Comparison of ENCODE assay signal across 12 cellular contexts in the genomic region with DNA sequence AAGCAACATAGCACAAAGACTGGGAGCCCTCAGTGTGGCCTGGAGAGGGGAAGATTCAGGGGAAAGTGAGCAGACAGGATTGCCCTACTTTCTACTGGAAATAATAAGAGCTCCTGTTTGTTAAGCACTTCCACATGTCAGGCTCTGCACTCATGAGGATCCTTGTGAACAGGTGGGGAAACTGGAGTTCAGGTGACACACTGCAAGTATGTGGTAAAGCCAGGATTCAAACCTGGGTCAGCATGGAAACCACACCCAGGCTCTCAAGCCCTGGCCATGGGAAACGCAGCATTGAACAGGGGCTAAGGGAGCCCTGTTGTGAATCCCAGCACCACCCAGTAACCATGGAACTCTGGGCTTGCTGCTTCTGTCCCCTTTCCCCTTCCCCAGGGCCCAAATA. TPM values are rescaled to one million over a fixed set of nuclear protein-coding genes. Genes with fewer than 3 reads are reported as not detected.
DNase-seq lines count a peak whose midpoint lies in the region; ATAC-seq and TF ChIP-seq lines count a peak whose summit lies in the region.
"Had no signal": no experiment of that assay in that cellular context is flagged by ENCODE, and none has a peak within 500 bp of the region (broad histone marks: within the 10 kb centered on the region; RNA-seq: fewer than 3 reads in every experiment).

No MANE protein-coding gene starts in this region.

- WGBS in H9 (ENCODE audit: extremely low coverage, insufficient read length, low lambda C conversion rate), result no CpG with 5 or more reads among the region's 1 CpG
- WGBS in endodermal cell (ENCODE audit: insufficient coverage in 1 of 2, insufficient read length in 1 of 2), 2 experiments, result 86% methylated on average over 1 of the region's 1 CpG; no CpG with 5 or more reads in 1 of the 2 experiments

- H4K5ac ChIP-seq in H9 (ENCODE audit: insufficient read length, low read depth, low read length), result no peak overlapping the region

- no peak overlapping the region for H3K14ac ChIP-seq in H9 (ENCODE audit: insufficient read depth, low read length)

- peaks cover 66% of the 10 kb centered on the region for H3K36me3 ChIP-seq in endodermal cell (ENCODE audit: control insufficient read depth, insufficient read depth, low read length)
- H3K36me3 ChIP-seq: neural progenitor cell had no signal

- H3T11ph ChIP-seq in H9 (ENCODE audit: low read length), result no peak overlapping the region

- no peaks in the 10 kb centered on the region; the same call in 1 of the 2 replicates for H3K4me1 ChIP-seq in H9 (ENCODE audit: insufficient read depth, low read length)
- H3K4me1 ChIP-seq in endodermal cell (ENCODE audit: control insufficient read depth, insufficient read depth, low read length), result peaks cover 9% of the 10 kb centered on the region
- H3K4me1 ChIP-seq: neural progenitor cell had no signal

- H2BK15ac ChIP-seq in H9 (ENCODE audit: low read depth, low read length), result no peak overlapping the region

- H3K27me3 Mint-ChIP-seq in H9 (ENCODE audit: low read depth) (no peaks in the 10 kb centered on the region), endodermal cell (ENCODE audit: insufficient read depth) (no peaks in the 10 kb centered on the region), progenitor cell of endocrine pancreas (no peaks in the 10 kb centered on the region)
- H3K27me3 Mint-ChIP-seq: CD8-positive, alpha-beta memory T cell; stimulated activated naive CD8-positive, alpha-beta T cell treated with anti-CD3 and anti-CD28 coated beads, Interleukin-15, amount 100 ng/mL, for 72 hours had no signal

- no peaks in the 10 kb centered on the region for H4K20me1 ChIP-seq in H9 (ENCODE audit: control insufficient read depth, insufficient read depth, insufficient read length)

- ATAC-seq in GM21515 (IDR thresholded peaks at IDR 0.05; ENCODE audit: unreplicated experiment), result no peak

- H3K9me3 ChIP-seq in H9 (ENCODE audit: control insufficient read depth, low read depth, low read length) (no peaks in the 10 kb centered on the region), endodermal cell (ENCODE audit: control insufficient read depth, low read length) (no peaks in the 10 kb centered on the region)
- H3K9me3 ChIP-seq: sigmoid colon had no signal

- no peak overlapping the region for H3K4me3 ChIP-seq in endodermal cell (ENCODE audit: low read length)
- H3K4me3 ChIP-seq: neural progenitor cell, sigmoid colon had no signal

- H3K36me3 Mint-ChIP-seq in H9 (ENCODE audit: insufficient read depth in 1 of 3, low read depth in 3 of 3) (peaks cover 38 to 87% (median 49%) of the 10 kb centered on the region in 3 experiments), endodermal cell (ENCODE audit: low read depth) (peaks cover 71% of the 10 kb centered on the region), progenitor cell of endocrine pancreas (ENCODE audit: insufficient read depth) (peaks cover 30% of the 10 kb centered on the region)

- DNase-seq in NCI-H187 (lab: John Stamatoyannopoulos, UW) (peak; percentile 11 to 52), NCI-H187 treated with DMSO at 0.1 percent for 48 hours (lab: John Stamatoyannopoulos, UW) (no peak), H9 (no peak), endodermal cell (no peak), progenitor cell of endocrine pancreas (ENCODE audit: low spot score, unreplicated experiment) (no peak), NCI-H2029 (lab: John Stamatoyannopoulos, UW) (no peak), mesenteric fat pad (ENCODE audit: low spot score) (no peak)

- H2AK5ac ChIP-seq in H9 (ENCODE audit: insufficient read length, low read length), result no peak overlapping the region

- H3K4me1 Mint-ChIP-seq in H9, result peaks cover 22 to 36% of the 10 kb centered on the region in 2 experiments
- H3K4me1 Mint-ChIP-seq in endodermal cell, result peaks cover 24% of the 10 kb centered on the region
- H3K4me1 Mint-ChIP-seq in progenitor cell of endocrine pancreas (ENCODE audit: low read depth), result peaks cover 16% of the 10 kb centered on the region

- no peak overlapping the region for H3K4me2 ChIP-seq in H9 (ENCODE audit: insufficient read depth, insufficient read length, low read length)
- H3K4me2 ChIP-seq: neural progenitor cell had no signal

- H3K56ac ChIP-seq in H9 (ENCODE audit: insufficient read length, low read depth, low read length), result no peak overlapping the region

- no peaks in the 10 kb centered on the region for H3K27me3 ChIP-seq in H9 (ENCODE audit: insufficient read depth, low read length)
- H3K27me3 ChIP-seq in endodermal cell (ENCODE audit: control insufficient read depth, insufficient read depth, low read length, poor library complexity, severe bottlenecking), result no peaks in the 10 kb centered on the region
- H3K27me3 ChIP-seq: neural progenitor cell, sigmoid colon had no signal

- no peak overlapping the region for H3K18ac ChIP-seq in H9 (ENCODE audit: insufficient read length, low read depth, low read length)

- H3K9me3 Mint-ChIP-seq in H9, result no peaks in the 10 kb centered on the region
- no peaks in the 10 kb centered on the region for H3K9me3 Mint-ChIP-seq in endodermal cell
- no peaks in the 10 kb centered on the region for H3K9me3 Mint-ChIP-seq in progenitor cell of endocrine pancreas (ENCODE audit: low read depth)
- H3K9me3 Mint-ChIP-seq: CD8-positive, alpha-beta memory T cell; neural progenitor cell; stimulated activated naive CD8-positive, alpha-beta T cell treated with anti-CD3 and anti-CD28 coated beads, Interleukin-15, amount 100 ng/mL, for 72 hours had no signal

- H3K79me1 ChIP-seq in H9 (ENCODE audit: insufficient read depth, low read depth, low read length, poor library complexity, severe bottlenecking), result no peaks in the 10 kb centered on the region

- H3K4ac ChIP-seq in H9 (ENCODE audit: low read depth, low read length), result no peak overlapping the region

- H2BK12ac ChIP-seq in H9 (ENCODE audit: insufficient read length, low read depth, low read length), result no peak overlapping the region

- no peak overlapping the region for H3K9ac ChIP-seq in H9 (ENCODE audit: extremely low read depth, insufficient read length, low read length)
- no peak overlapping the region for H3K9ac ChIP-seq in endodermal cell (ENCODE audit: extremely low read depth, low read length, poor library complexity, severe bottlenecking)
- H3K9ac ChIP-seq: neural progenitor cell had no signal

- H3K27ac ChIP-seq in H9 (ENCODE audit: insufficient read length, low read depth, low read length) (no peak overlapping the region), endodermal cell (ENCODE audit: low read depth, low read length) (no peak overlapping the region)
- H3K27ac ChIP-seq: neural progenitor cell had no signal

- no peak overlapping the region for H2AFZ ChIP-seq in H9 (ENCODE audit: low read length)
- H2AFZ ChIP-seq: neural progenitor cell had no signal

- H2BK120ac ChIP-seq in H9 (ENCODE audit: low read depth, low read length, poor library complexity, severe bottlenecking), result no peak overlapping the region

- H3K27ac Mint-ChIP-seq in H9 (peak overlapping the region in 2 of 3 experiments; percentile 82 to 89; a peak in 3 of 7 replicates), endodermal cell (peak overlapping the region; percentile 95), progenitor cell of endocrine pancreas (peak overlapping the region; percentile 78)
- H3K27ac Mint-ChIP-seq: neural progenitor cell had no signal

- TF ChIP-seq CTCF in H9 (conservative IDR thresholded peaks at IDR 0.05) (no peak), endodermal cell (conservative IDR thresholded peaks at IDR 0.05) (no peak), progenitor cell of endocrine pancreas (IDR thresholded peaks at IDR 0.05; ENCODE audit: unreplicated experiment) (no peak)

- H2BK5ac ChIP-seq in H9 (ENCODE audit: insufficient read length, low read length), result no peak overlapping the region

- H3K4me3 Mint-ChIP-seq in H9 (no peak overlapping the region), endodermal cell (no peak overlapping the region), progenitor cell of endocrine pancreas (ENCODE audit: low read depth) (no peak overlapping the region)
- H3K4me3 Mint-ChIP-seq: CD8-positive, alpha-beta memory T cell; neural progenitor cell; stimulated activated naive CD8-positive, alpha-beta T cell treated with anti-CD3 and anti-CD28 coated beads, Interleukin-15, amount 100 ng/mL, for 72 hours had no signal

- H3K23ac ChIP-seq in H9 (ENCODE audit: insufficient read length, low read depth, low read length), result no peak overlapping the region

- H3K79me2 ChIP-seq in H9 (ENCODE audit: insufficient read depth, low read length), result no peaks in the 10 kb centered on the region

- H3K23me2 ChIP-seq in H9 (ENCODE audit: insufficient read length, low read depth, low read length, poor library complexity, severe bottlenecking), result no peaks in the 10 kb centered on the region

- no peak overlapping the region for H4K91ac ChIP-seq in H9 (ENCODE audit: insufficient read length, low read depth, low read length)

- H4K8ac ChIP-seq in H9 (replicated peaks; ENCODE audit: insufficient read length, low read depth, low read length), result no peak overlapping the region

- H2BK20ac ChIP-seq in H9 (ENCODE audit: low read depth, low read length, poor library complexity, severe bottlenecking), result no peak overlapping the region

RNA-seq across cellular contexts. Expression of gene ID1, which starts 42.8 kb away (rescaled TPM):
- total RNA-seq in H9 (2021) (355 and 360 TPM in 2 replicates), endodermal cell (100 to 1,000 TPM; 380 to 447 TPM), progenitor cell of endocrine pancreas (322 and 326 TPM in 2 replicates), mesenteric fat pad (223 TPM)
- polyA plus RNA-seq in endodermal cell (2013, experiment 1 of 2), result 223 TPM
- 194 TPM for polyA plus RNA-seq in endodermal cell (2013, experiment 2 of 2)

RNA-seq across cellular contexts. Expression of gene HM13, which starts 48.0 kb away (rescaled TPM):
- total RNA-seq in H9 (2021) (162 and 169 TPM in 2 replicates), endodermal cell (100 to 1,000 TPM; 120 to 206 TPM), progenitor cell of endocrine pancreas (211 and 217 TPM in 2 replicates), mesenteric fat pad (186 TPM)
- polyA plus RNA-seq in endodermal cell (2013, experiment 1 of 2), result 85.1 TPM
- 81.4 TPM for polyA plus RNA-seq in endodermal cell (2013, experiment 2 of 2)

Comparison
In these comparisons a context has a peak if more than half of its experiments do, and no peak if none do; other contexts are left out.
1. DNase-seq: peak in NCI-H187 (2 of 2); none in NCI-H187 treated with DMSO at 0.1 percent for 48 hours (single experiment), H9 (single experiment), endodermal cell (single experiment), progenitor cell of endocrine pancreas (single experiment), NCI-H2029 (single experiment) and mesenteric fat pad (single experiment).
2. Peak in every context shown above with its lines, with median percentiles within 50 percentile points of each other: H3K27ac Mint-ChIP-seq.